In genomic region chr6:43053545-43054205, GRCh38 we compare ENCODE assay signal across 8 cellular contexts. TPM values are rescaled to one million over a fixed set of nuclear protein-coding genes. Genes with fewer than 3 reads are reported as not detected.
DNase-seq lines count a peak whose midpoint lies in the region; ATAC-seq and TF ChIP-seq lines count a peak whose summit lies in the region.

Gene CUL7 (minus strand): TSS chr6:43053851. CDS start chr6:43052788, 1,063 bp downstream.

- H3K4me1 ChIP-seq in psoas muscle (peaks cover 17% of the 10 kb centered on the region), urinary bladder (ENCODE audit: insufficient read depth) (no peaks in the 10 kb centered on the region)

- H3K9me3 ChIP-seq in psoas muscle: no peaks in the 10 kb centered on the region

- no peak for TF ChIP-seq CTCF in psoas muscle (IDR thresholded peaks at IDR 0.05)

- H3K27me3 ChIP-seq in psoas muscle (ENCODE audit: insufficient read depth in 3 of 3, low read length in 2 of 3): no peaks in the 10 kb centered on the region

- H3K36me3 ChIP-seq in psoas muscle (ENCODE audit: insufficient read depth in 1 of 2, low read depth in 1 of 2): peaks cover 0 to 61% of the 10 kb centered on the region in 2 donors
- no peaks in the 10 kb centered on the region for H3K36me3 ChIP-seq in urinary bladder (ENCODE audit: insufficient read depth)

- 1 to 4% (median 2%) methylated on average over 20 to 45 of the region's 45 CpGs for WGBS in psoas muscle, 3 donors
- 2% methylated on average over 45 of the region's 45 CpGs for WGBS in urinary bladder

- peak; percentile 93 for ATAC-seq in GM18498 (IDR thresholded peaks at IDR 0.05; ENCODE audit: unreplicated experiment)
- peak; percentile 92 for ATAC-seq in HG02885 (IDR thresholded peaks at IDR 0.05; ENCODE audit: poor library complexity, unreplicated experiment)
- ATAC-seq in left ventricle myocardium superior: peak; percentile 95
- ATAC-seq in psoas muscle: peak; percentile 94 to 96 (median 94)

- peak within 1 kb of the TSS; percentile 80 for H3K4me3 ChIP-seq in psoas muscle
- peak within 1 kb of the TSS; percentile 82 for H3K4me3 ChIP-seq in urinary bladder (ENCODE audit: low read depth, low read length)

- intact Hi-C loops in left ventricle myocardium superior (cut with micrococcal nuclease): no loop called here
- intact Hi-C loops in psoas muscle (cut with DNase I): loop anchor here (2.0 to 5.0 kb wide), 3 partner anchors 17 to 37 kb away; no protein-coding TSS in a partner anchor

- DNase-seq in NCI-H187 treated with DMSO at 0.1 percent for 48 hours (lab: John Stamatoyannopoulos, UW) (peak; percentile 90), T-helper 2 cell (peak; percentile 67 to 96 (median 86)), left ventricle myocardium superior (peak; percentile 95), psoas muscle (peak; percentile 92 to 96)

- H3K27ac ChIP-seq in angular gyrus (ENCODE audit: low read depth, low read length): peak within 1 kb of the TSS; percentile 89
- H3K27ac ChIP-seq in psoas muscle: peak within 1 kb of the TSS; percentile 90
- peak within 1 kb of the TSS; percentile 93 for H3K27ac ChIP-seq in urinary bladder (ENCODE audit: low read depth)

RNA-seq across cellular contexts. Expression of gene CUL7, which starts in this region (rescaled TPM):
- 9.6 TPM for total RNA-seq in left ventricle myocardium superior
- total RNA-seq in psoas muscle: 10 to 100 TPM in 3 of 4 donors, 1 to 10 TPM in 1; 9.3 to 23.4 (median 20.1) TPM
- polyA plus RNA-seq in psoas muscle: 10 to 100 TPM in 1 of 3 donors, 1 to 10 TPM in 2; 6.0 to 11.5 (median 6.5) TPM
- total RNA-seq in urinary bladder: 26.5 TPM
- 10.8 TPM for polyA plus RNA-seq in urinary bladder

Comparison
In these comparisons a context has a peak if more than half of its experiments do, and no peak if none do; other contexts are left out.
1. Peak in every context shown above with its lines: DNase-seq, ATAC-seq, H3K4me3 ChIP-seq and H3K27ac ChIP-seq.